9 cellular contexts compared by ENCODE assay signal in genomic region chr3:154240235-154240634, GRCh38.
"Had no signal": no experiment of that assay in that cellular context is flagged by ENCODE, and none has a peak within 500 bp of the region (broad histone marks: within the 10 kb centered on the region; RNA-seq: fewer than 3 reads in every experiment).

No MANE protein-coding gene starts in this region.

- H3K27ac ChIP-seq: GM23248, HL-60 had no signal

- H3K4me1 ChIP-seq: HAP-1 had no signal

- H3K9me3 Mint-ChIP-seq: HFFc6, IgD-negative memory B cell had no signal

- H3K4me3 ChIP-seq: GM23248, HAP-1 had no signal

- H3K9me3 ChIP-seq: HAP-1 had no signal

- DNase-seq: GM23248, GOT3, H7, HFFc6 had no signal

- ATAC-seq: HCT116, HepG2 had no signal

- H3K36me3 Mint-ChIP-seq: IgD-negative memory B cell had no signal

- H3K4me3 Mint-ChIP-seq: HFFc6, IgD-negative memory B cell had no signal

- H3K27ac Mint-ChIP-seq: HFFc6, IgD-negative memory B cell had no signal

- H3K27me3 Mint-ChIP-seq: IgD-negative memory B cell had no signal

- FAIRE-seq: HepG2 had no signal

- H3K4me1 Mint-ChIP-seq: IgD-negative memory B cell had no signal

- H2AFZ ChIP-seq: GM23248 had no signal

- H3K9ac ChIP-seq: GM23248 had no signal
